16 cellular contexts compared by ENCODE assay signal in the genomic region with DNA sequence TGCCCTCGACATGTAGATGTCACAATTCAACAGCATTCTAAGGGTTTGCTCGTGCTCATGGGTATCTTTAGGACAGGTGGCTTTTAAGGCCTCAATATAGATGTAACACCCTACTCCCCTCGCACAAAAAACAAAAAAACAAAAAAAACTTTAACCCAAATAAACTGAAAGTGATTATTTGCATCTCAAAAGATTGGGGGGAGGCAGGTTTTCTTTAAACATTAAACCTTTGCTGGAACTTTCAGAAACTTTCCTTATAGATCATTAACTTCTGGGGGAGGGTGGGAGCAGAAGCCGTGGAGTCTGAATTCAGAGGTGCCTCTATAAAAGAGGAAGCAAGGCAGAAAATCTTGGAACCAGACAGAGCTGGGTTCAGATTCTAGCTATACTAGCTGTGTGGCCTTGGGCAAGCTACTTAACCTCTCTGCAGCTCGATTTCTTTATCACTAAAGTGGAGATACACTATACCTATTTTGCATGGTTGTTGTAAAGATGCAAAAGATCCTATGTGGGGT. TPM values are rescaled to one million over a fixed set of nuclear protein-coding genes. Genes with fewer than 3 reads are reported as not detected.
DNase-seq lines count a peak whose midpoint lies in the region; ATAC-seq and TF ChIP-seq lines count a peak whose summit lies in the region.
"Had no signal": no experiment of that assay in that cellular context is flagged by ENCODE, and none has a peak within 500 bp of the region (broad histone marks: within the 10 kb centered on the region; RNA-seq: fewer than 3 reads in every experiment).

No MANE protein-coding gene starts in this region.

- DNase-seq in cardiac septum (ENCODE audit: low spot score) (peak; percentile 10), left cardiac atrium (no peak), osteoblast (ENCODE audit: insufficient read length, low spot score, missing footprints) (peak; percentile 9), DMS 273 treated with DMSO at 0.1 percent for 48 hours (lab: John Stamatoyannopoulos, UW) (no peak), H7 (no peak)
- no peak for DNase-seq in activated CD4-positive, alpha-beta memory T cell treated with anti-CD3 and anti-CD28 coated beads for 36 hours
- DNase-seq: 8988T; activated CD4-positive, alpha-beta T cell treated with anti-CD3 and anti-CD28 coated beads, Interleukin-2, amount 50 U/mL, for 48 hours; activated naive CD4-positive, alpha-beta T cell treated with Interleukin-2 at 50 U/mL for 16 hours; NCI-H2227 treated with DMSO at 0.1 percent for 48 hours; PC-3; tibial artery had no signal

- H3K36me3 ChIP-seq in osteoblast (ENCODE audit: insufficient read depth, low read length) (no peaks in the 10 kb centered on the region), H7 (replicated peaks; ENCODE audit: control insufficient read depth, insufficient read depth, low read length) (no peaks in the 10 kb centered on the region)
- H3K36me3 ChIP-seq: tibial artery had no signal

- no peak overlapping the region for H2AFZ ChIP-seq in osteoblast (ENCODE audit: low read length)

- TF ChIP-seq CTCF in osteoblast (IDR thresholded peaks at IDR 0.05; ENCODE audit: extremely low read depth, low read depth, low read length), result no peak

- H3K79me2 ChIP-seq in osteoblast (ENCODE audit: insufficient read depth, low read length), result peaks cover 13% of the 10 kb centered on the region

- peaks cover 9% of the 10 kb centered on the region for H3K4me1 Mint-ChIP-seq in activated CD4-positive, alpha-beta memory T cell treated with anti-CD3 and anti-CD28 coated beads for 36 hours (ENCODE audit: low read depth)

- peaks cover under 1% of the 10 kb centered on the region for H3K9me3 Mint-ChIP-seq in activated CD4-positive, alpha-beta memory T cell treated with anti-CD3 and anti-CD28 coated beads for 36 hours
- H3K9me3 Mint-ChIP-seq: T-helper 1 cell treated with Interleukin-12 subunit alpha and Interleukin-12 subunit beta and Interleukin-4 antibody, amounts not matched to agents 30 μg/mL and 1 μg/mL, for 36 hours had no signal

- intact Hi-C loops in cardiac septum (cut with DNase I), result no loop called here
- intact Hi-C loops in left cardiac atrium (cut with DNase I), result no loop called here
- intact Hi-C loops in activated CD4-positive, alpha-beta memory T cell treated with anti-CD3 and anti-CD28 coated beads for 36 hours (cut with micrococcal nuclease), result no loop called here

- peaks cover 13% of the 10 kb centered on the region for H3K4me1 ChIP-seq in osteoblast (ENCODE audit: insufficient read depth, low read length)

- no peak overlapping the region for H3K27ac ChIP-seq in osteoblast (ENCODE audit: low read depth, low read length)
- H3K27ac ChIP-seq: skin epidermis, tibial artery had no signal

- no peak overlapping the region for H3K4me2 ChIP-seq in osteoblast (ENCODE audit: insufficient read depth, low read length)

- H3K36me3 Mint-ChIP-seq in activated CD4-positive, alpha-beta memory T cell treated with anti-CD3 and anti-CD28 coated beads for 36 hours, result no peaks in the 10 kb centered on the region

- H3K27me3 ChIP-seq in osteoblast (ENCODE audit: insufficient read depth, low read length), result no peaks in the 10 kb centered on the region
- peaks cover 26% of the 10 kb centered on the region for H3K27me3 ChIP-seq in H7 (ENCODE audit: control insufficient read depth, insufficient read depth, low read length)
- H3K27me3 ChIP-seq: tibial artery had no signal

- no peaks in the 10 kb centered on the region for H4K20me1 ChIP-seq in osteoblast (ENCODE audit: insufficient read depth, low read length)

- H3K4me3 ChIP-seq in osteoblast (ENCODE audit: insufficient read depth, low read length) (no peak overlapping the region), H7 (ENCODE audit: insufficient read depth, low read depth, low read length) (no peak overlapping the region)
- H3K4me3 ChIP-seq: skin epidermis, tibial artery had no signal

- H3K27me3 Mint-ChIP-seq in activated CD4-positive, alpha-beta memory T cell treated with anti-CD3 and anti-CD28 coated beads for 36 hours, result peaks cover 31% of the 10 kb centered on the region

- POLR2A ChIA-PET in activated CD4-positive, alpha-beta memory T cell treated with anti-CD3 and anti-CD28 coated beads for 36 hours (lab: Charles Lee), result no interaction called here

- H3K27ac Mint-ChIP-seq in activated CD4-positive, alpha-beta memory T cell treated with anti-CD3 and anti-CD28 coated beads for 36 hours, result no peak overlapping the region
- H3K27ac Mint-ChIP-seq: T-helper 1 cell treated with Interleukin-12 subunit alpha and Interleukin-12 subunit beta and Interleukin-4 antibody, amounts not matched to agents 30 μg/mL and 1 μg/mL, for 36 hours had no signal

- ATAC-seq in left cardiac atrium (no peak), GM21717 (IDR thresholded peaks at IDR 0.05; ENCODE audit: unreplicated experiment) (peak; percentile 43), HG03108 (IDR thresholded peaks at IDR 0.05; ENCODE audit: unreplicated experiment) (peak; percentile 41)
- ATAC-seq: PC-3 had no signal

- CTCF ChIA-PET in activated CD4-positive, alpha-beta memory T cell treated with anti-CD3 and anti-CD28 coated beads for 36 hours (lab: Charles Lee), result interaction anchor here (0.6 kb wide), 1 partner anchor 37 kb away, joined by 3 read pairs; no protein-coding TSS in a partner anchor

- H3K9me3 ChIP-seq in osteoblast (ENCODE audit: low read depth, low read length), result no peaks in the 10 kb centered on the region
- H3K9me3 ChIP-seq: tibial artery had no signal

- no peak overlapping the region for H3K4me3 Mint-ChIP-seq in activated CD4-positive, alpha-beta memory T cell treated with anti-CD3 and anti-CD28 coated beads for 36 hours

RNA-seq across cellular contexts. Expression of gene KIAA1614, which starts 3.2 kb away (rescaled TPM):
- 11.4 TPM for total RNA-seq in cardiac septum
- 1 to 10 TPM; 8.2 to 9.3 TPM for total RNA-seq in left cardiac atrium
- total RNA-seq in osteoblast, result 11.8 and 12.7 TPM in 2 replicates
- total RNA-seq in activated CD4-positive, alpha-beta memory T cell treated with anti-CD3 and anti-CD28 coated beads for 36 hours, result not detected
- 1.1 and 3.4 TPM in 2 replicates for total RNA-seq in H7 (2014; rRNA removed; shearing (Covaris generic))
- total RNA-seq: PC-3 had no signal

Comparison
In these comparisons a context has a peak if more than half of its experiments do, and no peak if none do; other contexts are left out.
1. DNase-seq: peak in cardiac septum (single experiment) and osteoblast (single experiment); none in left cardiac atrium (single experiment), activated CD4-positive, alpha-beta memory T cell treated with anti-CD3 and anti-CD28 coated beads for 36 hours (single experiment), DMS 273 treated with DMSO at 0.1 percent for 48 hours (single experiment) and H7 (single experiment).
2. ATAC-seq: peak in GM21717 (single experiment) and HG03108 (single experiment); none in left cardiac atrium (0 of 2).